In the genomic region with DNA sequence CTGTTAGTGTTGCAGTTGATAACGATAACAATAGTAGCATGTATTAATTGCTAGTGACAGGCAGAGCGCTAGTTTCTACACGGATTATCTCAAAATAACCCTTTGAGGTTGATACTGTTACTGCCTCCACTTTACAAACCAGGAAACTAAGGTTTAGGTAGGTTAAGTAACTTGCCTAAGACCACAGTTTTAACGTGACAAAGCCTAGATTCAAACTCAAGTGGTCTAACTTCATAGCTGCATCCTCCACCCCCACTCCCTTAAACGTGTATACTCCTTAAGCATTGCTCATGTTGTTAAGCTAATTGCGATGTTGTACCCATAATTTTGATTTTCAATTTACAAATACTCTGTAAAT, we compare ENCODE assay signal across 8 cellular contexts. TPM values are rescaled to one million over a fixed set of nuclear protein-coding genes. Genes with fewer than 3 reads are reported as not detected.
DNase-seq lines count a peak whose midpoint lies in the region; FAIRE-seq and TF ChIP-seq lines count a peak whose summit lies in the region.

No MANE protein-coding gene starts in this region.

- H3K27ac ChIP-seq in rectal smooth muscle tissue (ENCODE audit: low read depth, low read length) = peak overlapping the region; percentile 90

- H3K4me1 ChIP-seq in NT2/D1 (ENCODE audit: insufficient read depth, insufficient read length) = peaks cover 2% of the 10 kb centered on the region
- H3K4me1 ChIP-seq in rectal smooth muscle tissue (ENCODE audit: control insufficient read depth, insufficient read depth, low read length) = peaks cover 7% of the 10 kb centered on the region

- H3K36me3 Mint-ChIP-seq in endothelial cell (ENCODE audit: low read depth, unreplicated experiment) = no peaks in the 10 kb centered on the region

- H3K9ac ChIP-seq in NT2/D1 (ENCODE audit: insufficient read length, low read depth) (peak overlapping the region; percentile 85), rectal smooth muscle tissue (ENCODE audit: low read length) (no peak overlapping the region)

- peak; percentile 39 for DNase-seq in SIG-M5 treated with dmso at 0.1 percent for 504 hours (lab: John Stamatoyannopoulos, UW; ENCODE audit: unreplicated experiment)
- no peak for DNase-seq in SIG-M5 (lab: John Stamatoyannopoulos, UW)
- no peak for DNase-seq in NT2/D1 (ENCODE audit: low read depth, low spot score)
- DNase-seq in endothelial cell (ENCODE audit: low spot score) = no peak
- no peak for DNase-seq in RCC 7860 (ENCODE audit: low spot score)
- no peak for DNase-seq in NCI-H2171 treated with DMSO at 0.1 percent for 48 hours (lab: John Stamatoyannopoulos, UW)
- DNase-seq in activated effector memory CD4-positive, alpha-beta T cell treated with anti-CD3 and anti-CD28 coated beads, Interleukin-2, amount 50 U/mL, for 16 hours = no peak

- no peaks in the 10 kb centered on the region for H3K9me3 ChIP-seq in NT2/D1 (ENCODE audit: insufficient read depth, low read length)

- H3K27ac Mint-ChIP-seq in endothelial cell (ENCODE audit: unreplicated experiment) = peak overlapping the region; percentile 82

- peaks cover 14% of the 10 kb centered on the region for H3K27me3 Mint-ChIP-seq in endothelial cell (ENCODE audit: unreplicated experiment)

- H3K27me3 ChIP-seq in NT2/D1 (ENCODE audit: insufficient read depth, insufficient read length) (no peaks in the 10 kb centered on the region), rectal smooth muscle tissue (ENCODE audit: control insufficient read depth, insufficient read depth, low read length) (no peaks in the 10 kb centered on the region)

- peak overlapping the region; percentile 99 for H3K4me3 Mint-ChIP-seq in endothelial cell (ENCODE audit: unreplicated experiment)

- no peaks in the 10 kb centered on the region for H3K9me3 Mint-ChIP-seq in endothelial cell (ENCODE audit: unreplicated experiment)

- H3K36me3 ChIP-seq in NT2/D1 (ENCODE audit: insufficient read depth, insufficient read length, low read length) (no peaks in the 10 kb centered on the region), rectal smooth muscle tissue (ENCODE audit: control insufficient read depth, insufficient read depth, low read length) (no peaks in the 10 kb centered on the region)

- H3K4me1 Mint-ChIP-seq in endothelial cell (ENCODE audit: unreplicated experiment) = peaks cover 28% of the 10 kb centered on the region

- FAIRE-seq in RCC 7860 (lab: Jason Lieb, UNC) = no peak

- peak overlapping the region; percentile 69 for H3K4me3 ChIP-seq in NT2/D1 (ENCODE audit: insufficient read length, low read depth)
- peak overlapping the region; percentile 77 for H3K4me3 ChIP-seq in rectal smooth muscle tissue (ENCODE audit: low read length)

- TF ChIP-seq CTCF in endothelial cell (IDR thresholded peaks at IDR 0.05; ENCODE audit: unreplicated experiment) = no peak

RNA-seq across cellular contexts. Expression of gene ME2, which starts 1.2 kb away (rescaled TPM):
- total RNA-seq in endothelial cell (ENCODE audit: unreplicated experiment) = 41.9 TPM
